ENCODE assay signal across 19 cellular contexts in the genomic region with DNA sequence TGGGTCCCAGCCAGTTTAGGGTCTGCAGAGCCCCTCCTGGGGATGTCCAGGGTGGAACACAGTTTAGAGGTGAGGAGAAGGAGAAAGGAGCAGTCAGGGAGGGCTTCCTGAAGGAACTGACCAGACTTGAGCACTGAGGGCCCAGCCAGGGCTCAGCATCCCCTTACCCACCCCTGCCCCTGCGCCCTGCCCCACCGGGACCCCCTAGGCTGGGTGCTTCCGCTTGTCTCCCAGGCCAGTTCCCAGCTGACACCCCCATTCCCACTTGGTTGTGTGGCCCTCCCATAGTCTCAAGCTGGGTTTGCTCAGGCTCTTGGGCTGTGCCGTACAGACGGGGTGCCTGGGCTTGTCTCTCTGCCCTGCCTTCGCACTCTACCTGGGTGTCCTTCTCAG. TPM values are rescaled to one million over a fixed set of nuclear protein-coding genes. Genes with fewer than 3 reads are reported as not detected.
"Had no signal": no experiment of that assay in that cellular context is flagged by ENCODE, and none has a peak within 500 bp of the region (broad histone marks: within the 10 kb centered on the region; RNA-seq: fewer than 3 reads in every experiment).

No MANE protein-coding gene starts in this region.

- H2AFZ ChIP-seq: parathyroid adenoma had no signal

- ATAC-seq: activated CD8-positive, alpha-beta T cell treated with anti-CD3 and anti-CD28 coated beads, Interleukin-2, amount 10 ng/mL, durations not matched to agents 7 days and 5 days; lower lobe of right lung; stimulated activated naive CD8-positive, alpha-beta T cell treated with anti-CD3 and anti-CD28 coated beads, Interleukin-15, amount 100 ng/mL, for 72 hours; WTC11 had no signal

- H3K27ac Mint-ChIP-seq: activated CD8-positive, alpha-beta T cell treated with anti-CD3 and anti-CD28 coated beads, Interleukin-2, amount 10 ng/mL, durations not matched to agents 7 days and 5 days; stimulated activated naive CD8-positive, alpha-beta T cell treated with anti-CD3 and anti-CD28 coated beads, Interleukin-15, amount 100 ng/mL, for 72 hours; T-helper 1 cell treated with Interleukin-12 subunit alpha and Interleukin-12 subunit beta and Interleukin-4 antibody, amounts not matched to agents 30 μg/mL and 1 μg/mL, for 36 hours; WTC11 had no signal

- H3K36me3 ChIP-seq: esophagus muscularis mucosa, lower lobe of right lung, thoracic aorta had no signal

- H3K9me3 ChIP-seq: esophagus muscularis mucosa, lower lobe of right lung, thoracic aorta had no signal

- H3K9ac ChIP-seq: parathyroid adenoma had no signal

- H3K4me1 ChIP-seq: lower lobe of right lung had no signal

- H3K4me3 Mint-ChIP-seq: activated CD8-positive, alpha-beta T cell treated with anti-CD3 and anti-CD28 coated beads, Interleukin-2, amount 10 ng/mL, durations not matched to agents 7 days and 5 days; stimulated activated naive CD8-positive, alpha-beta T cell treated with anti-CD3 and anti-CD28 coated beads, Interleukin-15, amount 100 ng/mL, for 72 hours; T-helper 1 cell treated with Interleukin-12 subunit alpha and Interleukin-12 subunit beta and Interleukin-4 antibody, amounts not matched to agents 30 μg/mL and 1 μg/mL, for 36 hours; WTC11 had no signal

- H3K36me3 Mint-ChIP-seq: WTC11 had no signal

- H3K27ac ChIP-seq: dorsolateral prefrontal cortex, esophagus muscularis mucosa, lower lobe of right lung, parathyroid adenoma, thoracic aorta had no signal

- DNase-seq: activated CD4-positive, alpha-beta T cell treated with anti-CD3 and anti-CD28 coated beads for 48 hours; activated CD8-positive, alpha-beta T cell treated with anti-CD3 and anti-CD28 coated beads, Interleukin-2, amount 10 ng/mL, durations not matched to agents 7 days and 5 days; activated naive CD4-positive, alpha-beta T cell treated with Interleukin-2 at 50 U/mL for 16 hours; hippocampal formation; midbrain; retina; SHP77 treated with DMSO at 0.1 percent for 48 hours had no signal

- H3K79me2 ChIP-seq: parathyroid adenoma had no signal

- H3K9me3 Mint-ChIP-seq: stimulated activated naive CD8-positive, alpha-beta T cell treated with anti-CD3 and anti-CD28 coated beads, Interleukin-15, amount 100 ng/mL, for 72 hours; T-helper 1 cell treated with Interleukin-12 subunit alpha and Interleukin-12 subunit beta and Interleukin-4 antibody, amounts not matched to agents 30 μg/mL and 1 μg/mL, for 36 hours; WTC11 had no signal

- H3K4me3 ChIP-seq: dorsolateral prefrontal cortex, esophagus muscularis mucosa, lower lobe of right lung, thoracic aorta had no signal

RNA-seq across cellular contexts. Expression of a gene that starts 26.3 kb away (rescaled TPM):
- total RNA-seq: myocyte had no signal

RNA-seq across cellular contexts. Expression of a gene that starts 26.6 kb away (rescaled TPM):
- total RNA-seq: activated CD8-positive, alpha-beta T cell treated with anti-CD3 and anti-CD28 coated beads, Interleukin-2, amount 10 ng/mL, durations not matched to agents 7 days and 5 days; fibroblast of villous mesenchyme; glomerular endothelial cell; kidney epithelial cell; myocyte had no signal
